In the genomic region with DNA sequence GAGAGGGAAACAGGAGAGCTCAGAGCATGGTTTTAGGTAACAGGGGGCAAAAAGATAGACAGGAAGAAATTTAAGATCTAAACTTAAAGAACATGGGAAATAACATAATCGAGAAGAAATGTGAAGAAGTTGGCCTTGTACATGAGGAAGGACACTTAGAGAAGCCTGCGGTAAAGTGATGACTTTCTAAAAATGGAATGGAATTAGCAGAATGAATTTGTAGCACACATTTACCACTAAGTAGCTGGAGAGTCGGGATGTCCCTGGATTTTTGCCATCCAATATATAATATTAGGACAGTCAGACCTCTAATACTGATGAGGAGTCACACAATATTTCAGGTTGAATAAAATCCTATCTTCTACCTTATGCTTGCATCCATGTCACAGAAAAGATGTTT, we compare ENCODE assay signal across 33 cellular contexts.
"Had no signal": no experiment of that assay in that cellular context is flagged by ENCODE, and none has a peak within 500 bp of the region (broad histone marks: within the 10 kb centered on the region; RNA-seq: fewer than 3 reads in every experiment).

No MANE protein-coding gene starts in this region.

- H3K27ac ChIP-seq: ascending aorta, cardiac muscle cell, VCaP had no signal

- H3K27me3 ChIP-seq: ascending aorta, cardiac muscle cell had no signal

- ATAC-seq: activated CD4-positive, alpha-beta T cell treated with anti-CD3 and anti-CD28 coated beads for 36 hours; activated CD4-positive, CD25-positive, alpha-beta regulatory T cell treated with anti-CD3 and anti-CD28 coated beads, Interleukin-2, amount 50 U/mL, for 24 hours; activated CD8-positive, alpha-beta memory T cell treated with anti-CD3 and anti-CD28 coated beads, Interleukin-2, amount 10 ng/mL, durations not matched to agents 7 days and 5 days; activated CD8-positive, alpha-beta T cell treated with anti-CD3 and anti-CD28 coated beads, Interleukin-2, amount 10 ng/mL, durations not matched to agents 7 days and 5 days; activated naive CD8-positive, alpha-beta T cell treated with anti-CD3 and anti-CD28 coated beads, Interleukin-2, amount 50 U/mL, for 24 hours; T-helper 17 cell had no signal

- H3K27ac Mint-ChIP-seq: activated CD4-positive, alpha-beta memory T cell treated with anti-CD3 and anti-CD28 coated beads, Interleukin-2, amount 10 ng/mL, durations not matched to agents 7 days and 5 days; activated CD4-positive, alpha-beta T cell treated with anti-CD3 and anti-CD28 coated beads for 36 hours; activated CD4-positive, alpha-beta T cell treated with anti-CD3 and anti-CD28 coated beads, Interleukin-2, amount 10 ng/mL, durations not matched to agents 7 days and 5 days; activated CD8-positive, alpha-beta memory T cell treated with anti-CD3 and anti-CD28 coated beads, Interleukin-2, amount 10 ng/mL, durations not matched to agents 7 days and 5 days; activated CD8-positive, alpha-beta T cell treated with anti-CD3 and anti-CD28 coated beads, Interleukin-2, amount 10 ng/mL, durations not matched to agents 7 days and 5 days; activated naive CD4-positive, alpha-beta T cell treated with anti-CD3 and anti-CD28 coated beads, Interleukin-2, amount 10 ng/mL, durations not matched to agents 7 days and 5 days; activated naive CD4-positive, alpha-beta T cell treated with anti-CD3 and anti-CD28 coated beads, Interleukin-2, amount 50 U/mL, for 24 hours; activated naive CD8-positive, alpha-beta T cell; activated naive CD8-positive, alpha-beta T cell treated with anti-CD3 and anti-CD28 coated beads, Interleukin-2, amount 10 ng/mL, durations not matched to agents 7 days and 5 days; activated naive CD8-positive, alpha-beta T cell treated with anti-CD3 and anti-CD28 coated beads, Interleukin-2, amount 50 U/mL, for 24 hours; activated T-cell treated with anti-CD3 and anti-CD28 coated beads, Interleukin-2, amount 50 U/mL, for 24 hours; activated T-helper 2 cell treated with anti-CD3 and anti-CD28 coated beads, Interferon-gamma antibody, Interleukin-2, Interleukin-4, amounts not matched to agents 10 μg/mL and 5 μg/mL and 100 μg/mL, durations not matched to agents 14 hours and 24 hours and 36 hours; T-helper 17 cell had no signal

- H3K9me3 Mint-ChIP-seq: activated CD4-positive, alpha-beta memory T cell treated with anti-CD3 and anti-CD28 coated beads, Interleukin-2, amount 10 ng/mL, durations not matched to agents 7 days and 5 days; activated CD4-positive, alpha-beta T cell treated with anti-CD3 and anti-CD28 coated beads, Interleukin-2, amount 10 ng/mL, durations not matched to agents 7 days and 5 days; activated naive CD4-positive, alpha-beta T cell treated with anti-CD3 and anti-CD28 coated beads, Interleukin-2, amount 10 ng/mL, durations not matched to agents 7 days and 5 days; activated naive CD4-positive, alpha-beta T cell treated with anti-CD3 and anti-CD28 coated beads, Interleukin-2, amount 50 U/mL, for 24 hours; activated naive CD8-positive, alpha-beta T cell treated with anti-CD3 and anti-CD28 coated beads, Interleukin-2, amount 10 ng/mL, durations not matched to agents 7 days and 5 days; activated naive CD8-positive, alpha-beta T cell treated with anti-CD3 and anti-CD28 coated beads, Interleukin-2, amount 50 U/mL, for 24 hours; activated T-cell treated with anti-CD3 and anti-CD28 coated beads, Interleukin-2, amount 50 U/mL, for 24 hours; activated T-helper 2 cell treated with anti-CD3 and anti-CD28 coated beads, Interferon-gamma antibody, Interleukin-2, Interleukin-4, amounts not matched to agents 10 μg/mL and 5 μg/mL and 100 μg/mL, durations not matched to agents 14 hours and 24 hours and 36 hours; central memory CD8-positive, alpha-beta T cell had no signal

- H3K4me3 ChIP-seq: ascending aorta, cardiac muscle cell had no signal

- H3K9me3 ChIP-seq: ascending aorta had no signal

- H3K4me1 Mint-ChIP-seq: activated CD4-positive, alpha-beta memory T cell treated with anti-CD3 and anti-CD28 coated beads, Interleukin-2, amount 10 ng/mL, durations not matched to agents 7 days and 5 days; activated CD4-positive, alpha-beta T cell treated with anti-CD3 and anti-CD28 coated beads for 36 hours; activated CD4-positive, alpha-beta T cell treated with anti-CD3 and anti-CD28 coated beads, Interleukin-2, amount 10 ng/mL, durations not matched to agents 7 days and 5 days; activated CD8-positive, alpha-beta memory T cell treated with anti-CD3 and anti-CD28 coated beads, Interleukin-2, amount 10 ng/mL, durations not matched to agents 7 days and 5 days; activated naive CD4-positive, alpha-beta T cell treated with anti-CD3 and anti-CD28 coated beads, Interleukin-2, amount 10 ng/mL, durations not matched to agents 7 days and 5 days; activated naive CD4-positive, alpha-beta T cell treated with anti-CD3 and anti-CD28 coated beads, Interleukin-2, amount 50 U/mL, for 24 hours; activated naive CD8-positive, alpha-beta T cell treated with anti-CD3 and anti-CD28 coated beads, Interleukin-2, amount 10 ng/mL, durations not matched to agents 7 days and 5 days; activated naive CD8-positive, alpha-beta T cell treated with anti-CD3 and anti-CD28 coated beads, Interleukin-2, amount 50 U/mL, for 24 hours; central memory CD8-positive, alpha-beta T cell; T-helper 17 cell had no signal

- H3K4me3 Mint-ChIP-seq: activated CD4-positive, alpha-beta memory T cell treated with anti-CD3 and anti-CD28 coated beads, Interleukin-2, amount 10 ng/mL, durations not matched to agents 7 days and 5 days; activated CD4-positive, alpha-beta T cell treated with anti-CD3 and anti-CD28 coated beads for 36 hours; activated CD4-positive, alpha-beta T cell treated with anti-CD3 and anti-CD28 coated beads, Interleukin-2, amount 10 ng/mL, durations not matched to agents 7 days and 5 days; activated CD8-positive, alpha-beta memory T cell treated with anti-CD3 and anti-CD28 coated beads, Interleukin-2, amount 10 ng/mL, durations not matched to agents 7 days and 5 days; activated CD8-positive, alpha-beta T cell treated with anti-CD3 and anti-CD28 coated beads, Interleukin-2, amount 10 ng/mL, durations not matched to agents 7 days and 5 days; activated naive CD4-positive, alpha-beta T cell treated with anti-CD3 and anti-CD28 coated beads, Interleukin-2, amount 10 ng/mL, durations not matched to agents 7 days and 5 days; activated naive CD4-positive, alpha-beta T cell treated with anti-CD3 and anti-CD28 coated beads, Interleukin-2, amount 50 U/mL, for 24 hours; activated naive CD8-positive, alpha-beta T cell; activated naive CD8-positive, alpha-beta T cell treated with anti-CD3 and anti-CD28 coated beads, Interleukin-2, amount 10 ng/mL, durations not matched to agents 7 days and 5 days; activated naive CD8-positive, alpha-beta T cell treated with anti-CD3 and anti-CD28 coated beads, Interleukin-2, amount 50 U/mL, for 24 hours; activated T-cell treated with anti-CD3 and anti-CD28 coated beads, Interleukin-2, amount 50 U/mL, for 24 hours; brain; central memory CD8-positive, alpha-beta T cell; T-helper 17 cell had no signal

- H3K36me3 ChIP-seq: ascending aorta, cardiac muscle cell had no signal

- H3K36me3 Mint-ChIP-seq: activated CD8-positive, alpha-beta memory T cell treated with anti-CD3 and anti-CD28 coated beads, Interleukin-2, amount 10 ng/mL, durations not matched to agents 7 days and 5 days; activated naive CD4-positive, alpha-beta T cell treated with anti-CD3 and anti-CD28 coated beads, Interleukin-2, amount 10 ng/mL, durations not matched to agents 7 days and 5 days; activated naive CD4-positive, alpha-beta T cell treated with anti-CD3 and anti-CD28 coated beads, Interleukin-2, amount 50 U/mL, for 24 hours; activated naive CD8-positive, alpha-beta T cell; activated naive CD8-positive, alpha-beta T cell treated with anti-CD3 and anti-CD28 coated beads, Interleukin-2, amount 10 ng/mL, durations not matched to agents 7 days and 5 days; brain had no signal

- DNase-seq: activated CD4-positive, alpha-beta memory T cell treated with anti-CD3 and anti-CD28 coated beads, Interleukin-2, amount 10 ng/mL, durations not matched to agents 7 days and 5 days; activated CD4-positive, alpha-beta T cell treated with anti-CD3 and anti-CD28 coated beads for 1 hour; activated CD4-positive, alpha-beta T cell treated with anti-CD3 and anti-CD28 coated beads for 36 hours; activated CD4-positive, alpha-beta T cell treated with anti-CD3 and anti-CD28 coated beads for 48 hours; activated CD4-positive, alpha-beta T cell treated with anti-CD3 and anti-CD28 coated beads, Interleukin-2, amount 10 ng/mL, durations not matched to agents 7 days and 5 days; activated CD4-positive, alpha-beta T cell treated with anti-CD3 and anti-CD28 coated beads, Interleukin-2, amount 50 U/mL, for 48 hours; activated CD4-positive, CD25-positive, alpha-beta regulatory T cell; activated CD8-positive, alpha-beta memory T cell treated with anti-CD3 and anti-CD28 coated beads for 24 hours; activated CD8-positive, alpha-beta memory T cell treated with anti-CD3 and anti-CD28 coated beads, Interleukin-2, amount 10 ng/mL, durations not matched to agents 7 days and 5 days; activated CD8-positive, alpha-beta memory T cell treated with anti-CD3 and anti-CD28 coated beads, Interleukin-2, amount 50 U/mL, for 48 hours; activated CD8-positive, alpha-beta T cell treated with anti-CD3 and anti-CD28 coated beads, Interleukin-2, amount 10 ng/mL, durations not matched to agents 7 days and 5 days; activated effector memory CD4-positive, alpha-beta T cell treated with Interleukin-2 at 50 U/mL for 16 hours; activated gamma-delta T cell; activated naive CD4-positive, alpha-beta T cell treated with anti-CD3 and anti-CD28 coated beads, Interleukin-2, amount 10 ng/mL, durations not matched to agents 7 days and 5 days; activated naive CD4-positive, alpha-beta T cell treated with Interleukin-2 at 50 U/mL for 16 hours; activated naive CD8-positive, alpha-beta T cell treated with anti-CD3 and anti-CD28 coated beads, Interleukin-2, amount 10 ng/mL, durations not matched to agents 7 days and 5 days; activated naive CD8-positive, alpha-beta T cell treated with anti-CD3 and anti-CD28 coated beads, Interleukin-2, amount 50 U/mL, for 24 hours; activated T-cell treated with anti-CD3 and anti-CD28 coated beads, Interleukin-2, amount 50 U/mL, for 24 hours; activated T-cell treated with anti-CD3 and anti-CD28 coated beads, Interleukin-2, amount 50 U/mL, for 48 hours; amygdala; anterior cingulate cortex; caudate nucleus; cerebellar nuclear complex; T-helper 17 cell had no signal

- H3K27me3 Mint-ChIP-seq: activated CD4-positive, alpha-beta memory T cell treated with anti-CD3 and anti-CD28 coated beads, Interleukin-2, amount 10 ng/mL, durations not matched to agents 7 days and 5 days; activated CD4-positive, alpha-beta T cell treated with anti-CD3 and anti-CD28 coated beads, Interleukin-2, amount 10 ng/mL, durations not matched to agents 7 days and 5 days; activated naive CD4-positive, alpha-beta T cell treated with anti-CD3 and anti-CD28 coated beads, Interleukin-2, amount 10 ng/mL, durations not matched to agents 7 days and 5 days; activated naive CD4-positive, alpha-beta T cell treated with anti-CD3 and anti-CD28 coated beads, Interleukin-2, amount 50 U/mL, for 24 hours; activated T-cell treated with anti-CD3 and anti-CD28 coated beads, Interleukin-2, amount 50 U/mL, for 24 hours; central memory CD8-positive, alpha-beta T cell had no signal
